14 cellular contexts compared by ENCODE assay signal in the genomic region with DNA sequence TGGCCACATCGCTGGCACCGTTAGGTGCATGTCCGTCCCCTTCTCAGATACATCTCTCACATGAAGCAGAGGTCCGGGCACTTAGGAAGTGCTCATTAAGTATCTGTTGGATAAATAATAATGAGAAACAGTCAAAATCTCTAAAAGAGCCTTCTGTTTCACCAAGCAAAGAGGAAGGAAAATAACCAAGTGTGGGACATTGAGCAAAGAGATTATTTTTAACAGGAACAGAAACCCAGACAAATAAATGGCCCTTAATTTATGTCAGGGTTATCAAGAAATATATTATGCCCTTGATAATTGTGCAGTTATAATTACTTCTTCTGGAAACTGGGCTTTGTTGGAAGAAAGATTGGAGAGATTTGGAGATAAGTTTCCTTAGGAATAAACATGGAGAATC.
DNase-seq lines count a peak whose midpoint lies in the region; ATAC-seq and TF ChIP-seq lines count a peak whose summit lies in the region.
"Had no signal": no experiment of that assay in that cellular context is flagged by ENCODE, and none has a peak within 500 bp of the region (broad histone marks: within the 10 kb centered on the region; RNA-seq: fewer than 3 reads in every experiment).

No MANE protein-coding gene starts in this region.

- H3K9me3 ChIP-seq in T-helper 17 cell (ENCODE audit: control insufficient read depth, low read length, poor library complexity, severe bottlenecking) (no peaks in the 10 kb centered on the region), psoas muscle (no peaks in the 10 kb centered on the region), heart right ventricle (peaks cover 0 to 3% (median 0%) of the 10 kb centered on the region in 11 donors)
- H3K9me3 ChIP-seq: SJSA1 had no signal

- peaks cover 6% of the 10 kb centered on the region for H3K27me3 Mint-ChIP-seq in GM23338 (ENCODE audit: insufficient read depth, low read depth, poor library complexity)
- H3K27me3 Mint-ChIP-seq in T-helper 17 cell, result peaks cover 64% of the 10 kb centered on the region

- no peak overlapping the region for H3K27ac ChIP-seq in GM23338 (ENCODE audit: low read depth)
- peak overlapping the region; percentile 56 for H3K27ac ChIP-seq in psoas muscle
- H3K27ac ChIP-seq in heart right ventricle, result peak overlapping the region in 1 of 10 donors; percentile 27
- H3K27ac ChIP-seq: SJSA1 had no signal

- 79 to 97% (median 94%) methylated on average over 4 of the region's 4 CpGs for WGBS in psoas muscle, 3 donors
- WGBS in heart right ventricle, 2 donors, result 96 to 97% methylated on average over 4 of the region's 4 CpGs

- no peaks in the 10 kb centered on the region for H3F3A ChIP-seq in GM23338 (replicated peaks; ENCODE audit: low read depth)

- TF ChIP-seq CTCF in GM23338 (conservative IDR thresholded peaks at IDR 0.05; ENCODE audit: low read depth in 2 of 2) (no peak), psoas muscle (IDR thresholded peaks at IDR 0.05) (no peak), heart right ventricle (IDR thresholded peaks at IDR 0.05) (no peak)

- no peaks in the 10 kb centered on the region for H3K4me1 ChIP-seq in GM23338 (ENCODE audit: insufficient read depth)
- H3K4me1 ChIP-seq in psoas muscle, result peaks cover 8% of the 10 kb centered on the region
- peaks cover 0 to 44% (median 28%) of the 10 kb centered on the region in 9 donors for H3K4me1 ChIP-seq in heart right ventricle

- no peaks in the 10 kb centered on the region for H3K79me2 ChIP-seq in GM23338 (replicated peaks; ENCODE audit: insufficient read depth)

- H3K4me3 Mint-ChIP-seq in GM23338 (no peak overlapping the region), T-helper 17 cell (no peak overlapping the region)

- H3K4me3 ChIP-seq in GM23338 (no peak overlapping the region), psoas muscle (peak overlapping the region; percentile 39), heart right ventricle (no peak overlapping the region)
- H3K4me3 ChIP-seq: K562, SJSA1 had no signal

- intact Hi-C loops in psoas muscle (cut with DNase I), result loop anchor here (2.0 to 5.0 kb wide), 3 partner anchors 82 to 294 kb away; no protein-coding TSS in a partner anchor
- intact Hi-C loops in heart right ventricle (cut with DNase I), result loop anchor here in 9 of 10 donors (2.0 to 10.0 kb wide), 11 partner anchors 64 to 297 kb away; a partner anchor contains a TSS

- H3K9me2 ChIP-seq in GM23338 (ENCODE audit: insufficient read depth), result no peaks in the 10 kb centered on the region

- no peaks in the 10 kb centered on the region for H3K27me3 ChIP-seq in GM23338 (ENCODE audit: insufficient read depth)
- no peaks in the 10 kb centered on the region for H3K27me3 ChIP-seq in psoas muscle (ENCODE audit: insufficient read depth in 3 of 3, low read length in 2 of 3)
- no peaks in the 10 kb centered on the region for H3K27me3 ChIP-seq in heart right ventricle
- H3K27me3 ChIP-seq: SJSA1 had no signal

- H3K4me1 Mint-ChIP-seq in GM23338, result no peaks in the 10 kb centered on the region
- peaks cover 5% of the 10 kb centered on the region for H3K4me1 Mint-ChIP-seq in T-helper 17 cell

- no peaks in the 10 kb centered on the region for H3K36me3 ChIP-seq in GM23338 (ENCODE audit: insufficient read depth)
- H3K36me3 ChIP-seq in psoas muscle (ENCODE audit: insufficient read depth in 1 of 2, low read depth in 1 of 2), result no peaks in the 10 kb centered on the region
- H3K36me3 ChIP-seq in heart right ventricle, result no peaks in the 10 kb centered on the region
- H3K36me3 ChIP-seq: SJSA1 had no signal

- ATAC-seq in GM23338, result no peak
- ATAC-seq in T-helper 17 cell, result no peak
- no peak for ATAC-seq in psoas muscle
- no peak for ATAC-seq in heart right ventricle

- H2AFZ ChIP-seq in GM23338, result peak overlapping the region; percentile 4; the same call in 1 of the 2 replicates

- no peaks in the 10 kb centered on the region for H3K36me3 Mint-ChIP-seq in GM23338 (ENCODE audit: low read depth)
- no peaks in the 10 kb centered on the region for H3K36me3 Mint-ChIP-seq in T-helper 17 cell (ENCODE audit: low read depth)

- H3K4me2 ChIP-seq in GM23338, result no peak overlapping the region

- no peaks in the 10 kb centered on the region for H4K20me1 ChIP-seq in GM23338 (replicated peaks; ENCODE audit: insufficient read depth)

- DNase-seq in CD1c-positive myeloid dendritic cell (ENCODE audit: extremely low spot score), result peak; percentile 53
- DNase-seq in GM23338 (ENCODE audit: low spot score), result no peak
- no peak for DNase-seq in T-helper 17 cell
- DNase-seq in psoas muscle, result no peak
- DNase-seq in heart right ventricle, result no peak
- no peak for DNase-seq in activated T-cell treated with anti-CD3 and anti-CD28 coated beads, Interleukin-2, amount 50 U/mL, for 48 hours
- DNase-seq in epidermal melanocyte (ENCODE audit: insufficient read length, low spot score), result no peak
- DNase-seq: C1 segment of cervical spinal cord; DMS79; MM.1S; NCI-H226; NK-92 treated with Interleukin-12 subunit alpha and Interleukin-12 subunit beta, amount 100 ng/mL, for 24 hours had no signal

- H3K27ac Mint-ChIP-seq in GM23338, result no peak overlapping the region
- H3K27ac Mint-ChIP-seq in T-helper 17 cell, result peak overlapping the region; percentile 29

- no peaks in the 10 kb centered on the region for H3K9me3 Mint-ChIP-seq in GM23338

TF ChIP-seq in GM23338, 12 proteins besides CTCF, POLR2A, EP300 and RAD21 (continues in another document):
- TF ChIP-seq POLR2AphosphoS5 (IDR thresholded peaks at IDR 0.05; ENCODE audit: low read depth), result no peak
- TF ChIP-seq, protein P1, sequence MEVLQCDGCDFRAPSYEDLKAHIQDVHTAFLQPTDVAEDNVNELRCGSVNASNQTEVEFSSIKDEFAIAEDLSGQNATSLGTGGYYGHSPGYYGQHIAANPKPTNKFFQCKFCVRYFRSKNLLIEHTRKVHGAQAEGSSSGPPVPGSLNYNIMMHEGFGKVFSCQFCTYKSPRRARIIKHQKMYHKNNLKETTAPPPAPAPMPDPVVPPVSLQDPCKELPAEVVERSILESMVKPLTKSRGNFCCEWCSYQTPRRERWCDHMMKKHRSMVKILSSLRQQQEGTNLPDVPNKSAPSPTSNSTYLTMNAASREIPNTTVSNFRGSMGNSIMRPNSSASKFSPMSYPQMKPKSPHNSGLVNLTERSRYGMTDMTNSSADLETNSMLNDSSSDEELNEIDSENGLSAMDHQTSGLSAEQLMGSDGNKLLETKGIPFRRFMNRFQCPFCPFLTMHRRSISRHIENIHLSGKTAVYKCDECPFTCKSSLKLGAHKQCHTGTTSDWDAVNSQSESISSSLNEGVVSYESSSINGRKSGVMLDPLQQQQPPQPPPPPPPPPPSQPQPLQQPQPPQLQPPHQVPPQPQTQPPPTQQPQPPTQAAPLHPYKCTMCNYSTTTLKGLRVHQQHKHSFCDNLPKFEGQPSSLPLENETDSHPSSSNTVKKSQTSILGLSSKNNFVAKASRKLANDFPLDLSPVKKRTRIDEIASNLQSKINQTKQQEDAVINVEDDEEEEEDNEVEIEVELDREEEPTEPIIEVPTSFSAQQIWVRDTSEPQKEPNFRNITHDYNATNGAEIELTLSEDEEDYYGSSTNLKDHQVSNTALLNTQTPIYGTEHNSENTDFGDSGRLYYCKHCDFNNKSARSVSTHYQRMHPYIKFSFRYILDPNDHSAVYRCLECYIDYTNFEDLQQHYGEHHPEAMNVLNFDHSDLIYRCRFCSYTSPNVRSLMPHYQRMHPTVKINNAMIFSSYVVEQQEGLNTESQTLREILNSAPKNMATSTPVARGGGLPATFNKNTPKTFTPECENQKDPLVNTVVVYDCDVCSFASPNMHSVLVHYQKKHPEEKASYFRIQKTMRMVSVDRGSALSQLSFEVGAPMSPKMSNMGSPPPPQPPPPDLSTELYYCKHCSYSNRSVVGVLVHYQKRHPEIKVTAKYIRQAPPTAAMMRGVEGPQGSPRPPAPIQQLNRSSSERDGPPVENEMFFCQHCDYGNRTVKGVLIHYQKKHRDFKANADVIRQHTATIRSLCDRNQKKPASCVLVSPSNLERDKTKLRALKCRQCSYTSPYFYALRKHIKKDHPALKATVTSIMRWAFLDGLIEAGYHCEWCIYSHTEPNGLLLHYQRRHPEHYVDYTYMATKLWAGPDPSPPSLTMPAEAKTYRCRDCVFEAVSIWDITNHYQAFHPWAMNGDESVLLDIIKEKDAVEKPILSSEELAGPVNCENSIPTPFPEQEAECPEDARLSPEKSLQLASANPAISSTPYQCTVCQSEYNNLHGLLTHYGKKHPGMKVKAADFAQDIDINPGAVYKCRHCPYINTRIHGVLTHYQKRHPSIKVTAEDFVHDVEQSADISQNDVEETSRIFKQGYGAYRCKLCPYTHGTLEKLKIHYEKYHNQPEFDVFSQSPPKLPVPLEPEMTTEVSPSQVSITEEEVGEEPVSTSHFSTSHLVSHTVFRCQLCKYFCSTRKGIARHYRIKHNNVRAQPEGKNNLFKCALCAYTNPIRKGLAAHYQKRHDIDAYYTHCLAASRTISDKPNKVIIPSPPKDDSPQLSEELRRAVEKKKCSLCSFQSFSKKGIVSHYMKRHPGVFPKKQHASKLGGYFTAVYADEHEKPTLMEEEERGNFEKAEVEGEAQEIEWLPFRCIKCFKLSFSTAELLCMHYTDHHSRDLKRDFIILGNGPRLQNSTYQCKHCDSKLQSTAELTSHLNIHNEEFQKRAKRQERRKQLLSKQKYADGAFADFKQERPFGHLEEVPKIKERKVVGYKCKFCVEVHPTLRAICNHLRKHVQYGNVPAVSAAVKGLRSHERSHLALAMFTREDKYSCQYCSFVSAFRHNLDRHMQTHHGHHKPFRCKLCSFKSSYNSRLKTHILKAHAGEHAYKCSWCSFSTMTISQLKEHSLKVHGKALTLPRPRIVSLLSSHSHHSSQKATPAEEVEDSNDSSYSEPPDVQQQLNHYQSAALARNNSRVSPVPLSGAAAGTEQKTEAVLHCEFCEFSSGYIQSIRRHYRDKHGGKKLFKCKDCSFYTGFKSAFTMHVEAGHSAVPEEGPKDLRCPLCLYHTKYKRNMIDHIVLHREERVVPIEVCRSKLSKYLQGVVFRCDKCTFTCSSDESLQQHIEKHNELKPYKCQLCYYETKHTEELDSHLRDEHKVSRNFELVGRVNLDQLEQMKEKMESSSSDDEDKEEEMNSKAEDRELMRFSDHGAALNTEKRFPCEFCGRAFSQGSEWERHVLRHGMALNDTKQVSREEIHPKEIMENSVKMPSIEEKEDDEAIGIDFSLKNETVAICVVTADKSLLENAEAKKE (CRISPR knock-in tag; IDR thresholded peaks at IDR 0.05), result no peak
- no peak for TF ChIP-seq EZH2phosphoT487 (IDR thresholded peaks at IDR 0.05; ENCODE audit: unreplicated experiment)
- no peak for TF ChIP-seq NANOG (IDR thresholded peaks at IDR 0.05; ENCODE audit: borderline replicate concordance)
